Comparison of ENCODE assay signal across 8 cellular contexts in the genomic region with DNA sequence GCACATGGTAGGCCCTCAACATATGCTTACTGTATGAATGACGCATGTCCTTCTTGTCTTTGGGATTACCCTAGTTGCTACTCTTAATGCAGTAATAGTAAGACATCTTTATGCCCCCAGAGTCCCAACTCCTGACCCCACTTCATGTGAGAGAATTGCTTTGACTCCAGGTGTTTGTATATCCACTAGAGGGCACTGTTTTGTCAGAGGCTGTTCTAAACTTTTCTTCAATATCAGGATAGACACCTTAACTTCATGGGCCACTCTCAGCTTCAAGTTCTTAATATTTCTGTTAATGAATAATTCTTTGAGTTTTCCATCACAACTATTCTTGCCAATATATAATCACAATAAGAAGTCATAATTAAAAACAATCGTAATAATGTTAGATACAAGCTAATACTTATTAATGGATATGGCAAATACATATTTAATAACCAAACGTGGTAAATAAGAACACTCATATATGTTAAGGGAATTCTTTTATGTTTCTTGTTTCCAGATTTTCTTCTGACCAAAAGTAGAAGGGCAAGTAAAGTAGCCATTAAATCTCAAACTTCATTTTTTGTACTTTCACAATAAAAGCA.
A peak's percentile ranks its signal among the peaks of the same experiment; 100 is the strongest.
DNase-seq lines count a peak whose midpoint lies in the region; ATAC-seq, FAIRE-seq and TF ChIP-seq lines count a peak whose summit lies in the region.

No MANE protein-coding gene starts in this region.

- 53% methylated on average over 3 of the region's 3 CpGs for WGBS in SK-N-SH (ENCODE audit: low lambda C conversion rate)
- WGBS in smooth muscle cell (ENCODE audit: low lambda C conversion rate): 44% methylated on average over 3 of the region's 3 CpGs

- intact Hi-C loops in activated T-helper 1 cell treated with anti-CD3 and anti-CD28 coated beads, Interleukin-12 subunit alpha, Interleukin-12 subunit beta, Interleukin-2, Interleukin-4 antibody, amounts not matched to agents 30 ng/mL and 10 ng/mL and 1 ng/mL, durations not matched to agents 14 hours and 24 hours and 36 hours (cut with micrococcal nuclease): loop anchor here (1.0 kb wide), 1 partner anchor 374 kb away; no protein-coding TSS in a partner anchor

- TF ChIP-seq EP300 in SK-N-SH (IDR thresholded peaks at IDR 0.05; ENCODE audit: borderline replicate concordance in 1 of 2, low read depth in 1 of 2, low read length in 1 of 2): no peak

- H3K27me3 ChIP-seq in MM.1S (replicated peaks; ENCODE audit: insufficient read depth, low read length): no peaks in the 10 kb centered on the region
- no peaks in the 10 kb centered on the region for H3K27me3 ChIP-seq in SK-N-SH (ENCODE audit: insufficient read depth)
- H3K27me3 ChIP-seq in smooth muscle cell (ENCODE audit: low read depth): peaks cover 68% of the 10 kb centered on the region

- TF ChIP-seq CTCF in MM.1S (IDR thresholded peaks at IDR 0.05; ENCODE audit: low read length) (peak; percentile 91), SK-N-SH (IDR thresholded peaks at IDR 0.05) (peak; percentile 80), smooth muscle cell (IDR thresholded peaks at IDR 0.05; ENCODE audit: borderline replicate concordance, insufficient read depth, poor library complexity, severe bottlenecking) (peak; percentile 72)

- no peak overlapping the region for H3K27ac Mint-ChIP-seq in activated T-helper 1 cell treated with anti-CD3 and anti-CD28 coated beads, Interleukin-12 subunit alpha, Interleukin-12 subunit beta, Interleukin-2, Interleukin-4 antibody, amounts not matched to agents 30 ng/mL and 10 ng/mL and 1 ng/mL, durations not matched to agents 14 hours and 24 hours and 36 hours

- POLR2A ChIA-PET in SK-N-SH (lab: Yijun Ruan, JAX): no interaction called here

- CTCF ChIA-PET in SK-N-SH (lab: Yijun Ruan, JAX): interaction anchor here (0.6 to 5.9 kb wide), 41 partner anchors 9 to 1357 kb away, joined by 3 to 76 read pairs (median 4); no protein-coding TSS in a partner anchor

- H3K9ac ChIP-seq in MM.1S (ENCODE audit: low read length): no peak overlapping the region
- H3K9ac ChIP-seq in SK-N-SH: no peak overlapping the region
- no peak overlapping the region for H3K9ac ChIP-seq in smooth muscle cell (ENCODE audit: low read depth)

- H3K27ac ChIP-seq in MM.1S (ENCODE audit: low read length) (no peak overlapping the region), SK-N-SH (ENCODE audit: low read depth in 2 of 2, low read length in 1 of 2) (no peak overlapping the region), smooth muscle cell (ENCODE audit: low read depth) (no peak overlapping the region)

- H3K4me3 ChIP-seq in MM.1S (ENCODE audit: low read length) (no peak overlapping the region), SK-N-SH (ENCODE audit: low read depth in 2 of 2, low read length in 1 of 2) (no peak overlapping the region), smooth muscle cell (no peak overlapping the region)

- peak; percentile 75 for FAIRE-seq in frontal cortex (lab: Jason Lieb, UNC)

- H3K36me3 Mint-ChIP-seq in activated T-helper 1 cell treated with anti-CD3 and anti-CD28 coated beads, Interleukin-12 subunit alpha, Interleukin-12 subunit beta, Interleukin-2, Interleukin-4 antibody, amounts not matched to agents 30 ng/mL and 10 ng/mL and 1 ng/mL, durations not matched to agents 14 hours and 24 hours and 36 hours (ENCODE audit: low read depth): no peaks in the 10 kb centered on the region

- H3K4me1 ChIP-seq in MM.1S (ENCODE audit: low read length) (no peaks in the 10 kb centered on the region), SK-N-SH (ENCODE audit: control insufficient read depth in 1 of 2, insufficient read depth in 2 of 2, low read depth in 1 of 2, low read length in 1 of 2) (peaks cover 0 to 10% of the 10 kb centered on the region in 2 experiments; a peak in 2 of 4 replicates), smooth muscle cell (ENCODE audit: low read depth) (peaks cover 13% of the 10 kb centered on the region)

- H3K4me2 ChIP-seq in MM.1S (ENCODE audit: low read depth, low read length): no peak overlapping the region
- H3K4me2 ChIP-seq in SK-N-SH: no peak overlapping the region
- H3K4me2 ChIP-seq in smooth muscle cell: no peak overlapping the region

- H3K79me2 ChIP-seq in MM.1S (ENCODE audit: low read length) (no peaks in the 10 kb centered on the region), SK-N-SH (ENCODE audit: insufficient read depth) (no peaks in the 10 kb centered on the region), smooth muscle cell (ENCODE audit: low read depth) (no peaks in the 10 kb centered on the region)

- peaks cover 9% of the 10 kb centered on the region for H3K9me3 Mint-ChIP-seq in activated T-helper 1 cell treated with anti-CD3 and anti-CD28 coated beads, Interleukin-12 subunit alpha, Interleukin-12 subunit beta, Interleukin-2, Interleukin-4 antibody, amounts not matched to agents 30 ng/mL and 10 ng/mL and 1 ng/mL, durations not matched to agents 14 hours and 24 hours and 36 hours

- peak; percentile 75 for TF ChIP-seq RAD21 in SK-N-SH (IDR thresholded peaks at IDR 0.05; ENCODE audit: low read length)

- no peaks in the 10 kb centered on the region for H3K27me3 Mint-ChIP-seq in activated T-helper 1 cell treated with anti-CD3 and anti-CD28 coated beads, Interleukin-12 subunit alpha, Interleukin-12 subunit beta, Interleukin-2, Interleukin-4 antibody, amounts not matched to agents 30 ng/mL and 10 ng/mL and 1 ng/mL, durations not matched to agents 14 hours and 24 hours and 36 hours (ENCODE audit: insufficient read depth)

- ATAC-seq in GM19468 (IDR thresholded peaks at IDR 0.05; ENCODE audit: extremely low read depth, unreplicated experiment) (peak; percentile 77), GM19035 (IDR thresholded peaks at IDR 0.05; ENCODE audit: unreplicated experiment) (no peak)

- H3K9me3 ChIP-seq in MM.1S (replicated peaks; ENCODE audit: insufficient read depth, low read length) (no peaks in the 10 kb centered on the region), SK-N-SH (no peaks in the 10 kb centered on the region), smooth muscle cell (replicated peaks; ENCODE audit: low read depth) (no peaks in the 10 kb centered on the region)

- H3K36me3 ChIP-seq in MM.1S (replicated peaks; ENCODE audit: insufficient read depth, low read length) (no peaks in the 10 kb centered on the region), SK-N-SH (replicated peaks in 1 of 2; ENCODE audit: control insufficient read depth in 1 of 2, insufficient read depth in 2 of 2, low read length in 1 of 2) (no peaks in the 10 kb centered on the region), smooth muscle cell (ENCODE audit: low read depth) (no peaks in the 10 kb centered on the region)

- DNase-seq in COR-L47 (lab: John Stamatoyannopoulos, UW) (peak; percentile 57), MM.1S (peak; percentile 66), SK-N-SH (no peak), frontal cortex (ENCODE audit: low spot score in 2 of 2) (peak; percentile 12 to 20), smooth muscle cell (lab: John Stamatoyannopoulos, UW; ENCODE audit: unreplicated experiment) (no peak)
- DNase-seq in activated T-helper 1 cell treated with anti-CD3 and anti-CD28 coated beads, Interleukin-12 subunit alpha, Interleukin-12 subunit beta, Interleukin-2, Interleukin-4 antibody, amounts not matched to agents 30 ng/mL and 10 ng/mL and 1 ng/mL, durations not matched to agents 14 hours and 24 hours and 36 hours (ENCODE audit: low spot score): no peak

- H3K9me2 ChIP-seq in MM.1S (replicated peaks; ENCODE audit: insufficient read depth, low read length) (no peaks in the 10 kb centered on the region), SK-N-SH (no peaks in the 10 kb centered on the region)

- H2AFZ ChIP-seq in MM.1S (ENCODE audit: low read length) (no peak overlapping the region), SK-N-SH (ENCODE audit: low read depth) (no peak overlapping the region), smooth muscle cell (ENCODE audit: low read depth) (no peak overlapping the region)

- H3K4me1 Mint-ChIP-seq in activated T-helper 1 cell treated with anti-CD3 and anti-CD28 coated beads, Interleukin-12 subunit alpha, Interleukin-12 subunit beta, Interleukin-2, Interleukin-4 antibody, amounts not matched to agents 30 ng/mL and 10 ng/mL and 1 ng/mL, durations not matched to agents 14 hours and 24 hours and 36 hours (ENCODE audit: low read depth): no peaks in the 10 kb centered on the region

- H3K4me3 Mint-ChIP-seq in activated T-helper 1 cell treated with anti-CD3 and anti-CD28 coated beads, Interleukin-12 subunit alpha, Interleukin-12 subunit beta, Interleukin-2, Interleukin-4 antibody, amounts not matched to agents 30 ng/mL and 10 ng/mL and 1 ng/mL, durations not matched to agents 14 hours and 24 hours and 36 hours: no peak overlapping the region

- H3F3A ChIP-seq in MM.1S (ENCODE audit: insufficient read depth, low read length) (no peaks in the 10 kb centered on the region), SK-N-SH (replicated peaks; ENCODE audit: insufficient read depth) (no peaks in the 10 kb centered on the region), smooth muscle cell (ENCODE audit: low read depth) (no peaks in the 10 kb centered on the region)

- no peaks in the 10 kb centered on the region for H4K20me1 ChIP-seq in MM.1S (ENCODE audit: insufficient read depth, low read length)
- no peaks in the 10 kb centered on the region for H4K20me1 ChIP-seq in SK-N-SH (ENCODE audit: insufficient read depth)
- H4K20me1 ChIP-seq in smooth muscle cell (ENCODE audit: low read depth): no peaks in the 10 kb centered on the region

TF ChIP-seq in SK-N-SH, 30 proteins besides CTCF, POLR2A, EP300 and RAD21:
- TF ChIP-seq JUND (IDR thresholded peaks at IDR 0.05) (no peak), SMC3 (IDR thresholded peaks at IDR 0.05; ENCODE audit: low read depth, low read length) (peak; percentile 64)

Comparison
In these comparisons a context has a peak if more than half of its experiments do, and no peak if none do; other contexts are left out.
1. DNase-seq: peak in COR-L47 (single experiment), MM.1S (single experiment) and frontal cortex (2 of 2); none in SK-N-SH (single experiment), smooth muscle cell (single experiment) and activated T-helper 1 cell treated with anti-CD3 and anti-CD28 coated beads, Interleukin-12 subunit alpha, Interleukin-12 subunit beta, Interleukin-2, Interleukin-4 antibody, amounts not matched to agents 30 ng/mL and 10 ng/mL and 1 ng/mL, durations not matched to agents 14 hours and 24 hours and 36 hours (single experiment).
2. Peak in every context shown above with its lines, with median percentiles within 50 percentile points of each other: CTCF ChIP-seq.